1 cellular context compared by ENCODE assay signal in the genomic region with DNA sequence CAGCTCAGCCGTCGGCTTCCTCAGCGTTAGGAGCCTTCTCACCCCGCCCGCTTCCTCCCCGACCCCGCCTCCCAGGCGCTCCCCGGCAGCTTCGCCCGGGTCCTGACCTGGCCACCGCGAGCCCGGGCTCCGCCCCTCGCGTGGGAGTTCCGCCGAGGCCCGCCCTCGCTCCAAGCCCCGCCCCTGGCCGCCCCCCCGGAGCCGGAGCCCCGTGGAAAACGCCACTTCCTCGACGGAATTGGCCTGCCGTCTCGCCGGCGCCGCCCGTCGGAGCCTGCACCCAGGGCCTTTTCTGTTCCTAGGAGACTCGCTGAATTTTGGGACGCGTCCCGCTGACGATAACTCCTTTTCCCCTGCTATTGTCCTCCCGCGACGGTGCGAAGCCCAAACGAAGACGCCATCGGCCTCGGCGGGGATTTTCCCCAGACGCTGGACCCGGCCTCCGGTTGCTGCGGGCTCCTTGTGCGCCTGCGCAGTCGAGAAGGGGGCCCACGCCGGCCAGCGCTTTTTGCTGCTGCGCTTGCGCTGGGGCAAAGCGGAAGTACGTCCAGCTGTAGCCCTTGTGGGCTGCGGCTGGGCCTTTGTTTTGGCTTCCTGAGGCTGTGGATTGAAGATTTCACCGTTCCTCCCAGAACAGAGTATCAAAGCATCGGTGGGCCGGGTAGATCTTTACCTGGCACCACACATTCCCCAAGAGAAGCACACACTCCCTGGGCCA.
TF ChIP-seq lines count a peak whose summit lies in the region.

No MANE protein-coding gene starts in this region.

TF ChIP-seq in HepG2, 621 proteins besides CTCF, POLR2A, EP300 and RAD21 (continued from another document and continues in another):
- TF ChIP-seq ZBTB49 (CRISPR knock-in tag; IDR thresholded peaks at IDR 0.05; ENCODE audit: borderline replicate concordance) (no peak), ZKSCAN8 (CRISPR knock-in tag; IDR thresholded peaks at IDR 0.05; ENCODE audit: borderline replicate concordance) (no peak), ZNF121 (CRISPR knock-in tag; IDR thresholded peaks at IDR 0.05) (no peak), ZNF343 (CRISPR knock-in tag; IDR thresholded peaks at IDR 0.05) (peak; percentile 92), ZNF331 (CRISPR knock-in tag; IDR thresholded peaks at IDR 0.05) (peak; percentile 63), HNF4A (CRISPR knock-in tag; IDR thresholded peaks at IDR 0.05) (no peak), ARNT2 (CRISPR knock-in tag; IDR thresholded peaks at IDR 0.05; ENCODE audit: low read depth) (peak; percentile 80), ELF3 (CRISPR knock-in tag; IDR thresholded peaks at IDR 0.05) (peak; percentile 71), RARG (CRISPR knock-in tag; IDR thresholded peaks at IDR 0.05; ENCODE audit: low read depth) (0 out of 2 replicates have a peak, but pooled peaks have one; percentile 21), ZNF549 (CRISPR knock-in tag; IDR thresholded peaks at IDR 0.05) (no peak), ZNF460 (CRISPR knock-in tag; IDR thresholded peaks at IDR 0.05; ENCODE audit: borderline replicate concordance) (no peak), SOX6 (IDR thresholded peaks at IDR 0.05) (no peak), SOX6 (CRISPR knock-in tag; IDR thresholded peaks at IDR 0.05) (peak; percentile 60), IKZF4 (CRISPR knock-in tag; IDR thresholded peaks at IDR 0.05; ENCODE audit: borderline replicate concordance, low read depth, not compliant biosample characterization) (no peak), CBX5 (CRISPR knock-in tag; IDR thresholded peaks at IDR 0.05; ENCODE audit: borderline replicate concordance) (no peak), GTF3A (CRISPR knock-in tag; conservative IDR thresholded peaks at IDR 0.05) (no peak), ZNF605 (CRISPR knock-in tag; IDR thresholded peaks at IDR 0.05) (peak; percentile 85; the same call in 1 of the 2 replicates), ERF (CRISPR knock-in tag; IDR thresholded peaks at IDR 0.05) (peak; percentile 35; the same call in 1 of the 2 replicates), HIC2 (CRISPR knock-in tag; IDR thresholded peaks at IDR 0.05; ENCODE audit: low read depth) (no peak), ZNF598 (CRISPR knock-in tag; IDR thresholded peaks at IDR 0.05; ENCODE audit: borderline replicate concordance) (peak; percentile 19; the same call in 1 of the 2 replicates), IRX3 (CRISPR knock-in tag; IDR thresholded peaks at IDR 0.05; ENCODE audit: borderline replicate concordance, low read depth) (no peak), ZKSCAN5 (CRISPR knock-in tag; IDR thresholded peaks at IDR 0.05) (no peak), PLSCR1 (CRISPR knock-in tag; IDR thresholded peaks at IDR 0.05; ENCODE audit: borderline replicate concordance) (no peak), KDM6A (CRISPR knock-in tag; IDR thresholded peaks at IDR 0.05; ENCODE audit: low read depth) (no peak), ZKSCAN1 (IDR thresholded peaks at IDR 0.05; ENCODE audit: low read length) (no peak), UBTF (CRISPR knock-in tag; IDR thresholded peaks at IDR 0.05) (peak; percentile 39), ZNF792 (CRISPR knock-in tag; IDR thresholded peaks at IDR 0.05) (no peak; the same call in 1 of the 2 replicates), DR1 (CRISPR knock-in tag; IDR thresholded peaks at IDR 0.05) (peak; percentile 64; the same call in 1 of the 2 replicates), DZIP1 (CRISPR knock-in tag; IDR thresholded peaks at IDR 0.05) (no peak), CBFB (CRISPR knock-in tag; IDR thresholded peaks at IDR 0.05) (no peak), NFRKB (IDR thresholded peaks at IDR 0.05) (no peak), TOE1 (CRISPR knock-in tag; IDR thresholded peaks at IDR 0.05) (no peak), ZNF10 (CRISPR knock-in tag; IDR thresholded peaks at IDR 0.05; ENCODE audit: borderline replicate concordance, low read depth) (no peak)
- TF ChIP-seq, protein P1, sequence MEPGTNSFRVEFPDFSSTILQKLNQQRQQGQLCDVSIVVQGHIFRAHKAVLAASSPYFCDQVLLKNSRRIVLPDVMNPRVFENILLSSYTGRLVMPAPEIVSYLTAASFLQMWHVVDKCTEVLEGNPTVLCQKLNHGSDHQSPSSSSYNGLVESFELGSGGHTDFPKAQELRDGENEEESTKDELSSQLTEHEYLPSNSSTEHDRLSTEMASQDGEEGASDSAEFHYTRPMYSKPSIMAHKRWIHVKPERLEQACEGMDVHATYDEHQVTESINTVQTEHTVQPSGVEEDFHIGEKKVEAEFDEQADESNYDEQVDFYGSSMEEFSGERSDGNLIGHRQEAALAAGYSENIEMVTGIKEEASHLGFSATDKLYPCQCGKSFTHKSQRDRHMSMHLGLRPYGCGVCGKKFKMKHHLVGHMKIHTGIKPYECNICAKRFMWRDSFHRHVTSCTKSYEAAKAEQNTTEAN (CRISPR knock-in tag; conservative IDR thresholded peaks at IDR 0.05), result peak; percentile 73
- TF ChIP-seq, protein P2, sequence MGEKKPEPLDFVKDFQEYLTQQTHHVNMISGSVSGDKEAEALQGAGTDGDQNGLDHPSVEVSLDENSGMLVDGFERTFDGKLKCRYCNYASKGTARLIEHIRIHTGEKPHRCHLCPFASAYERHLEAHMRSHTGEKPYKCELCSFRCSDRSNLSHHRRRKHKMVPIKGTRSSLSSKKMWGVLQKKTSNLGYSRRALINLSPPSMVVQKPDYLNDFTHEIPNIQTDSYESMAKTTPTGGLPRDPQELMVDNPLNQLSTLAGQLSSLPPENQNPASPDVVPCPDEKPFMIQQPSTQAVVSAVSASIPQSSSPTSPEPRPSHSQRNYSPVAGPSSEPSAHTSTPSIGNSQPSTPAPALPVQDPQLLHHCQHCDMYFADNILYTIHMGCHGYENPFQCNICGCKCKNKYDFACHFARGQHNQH (CRISPR knock-in tag; IDR thresholded peaks at IDR 0.05), result no peak; the same call in none of the 2 replicates
- TF ChIP-seq, protein P3, sequence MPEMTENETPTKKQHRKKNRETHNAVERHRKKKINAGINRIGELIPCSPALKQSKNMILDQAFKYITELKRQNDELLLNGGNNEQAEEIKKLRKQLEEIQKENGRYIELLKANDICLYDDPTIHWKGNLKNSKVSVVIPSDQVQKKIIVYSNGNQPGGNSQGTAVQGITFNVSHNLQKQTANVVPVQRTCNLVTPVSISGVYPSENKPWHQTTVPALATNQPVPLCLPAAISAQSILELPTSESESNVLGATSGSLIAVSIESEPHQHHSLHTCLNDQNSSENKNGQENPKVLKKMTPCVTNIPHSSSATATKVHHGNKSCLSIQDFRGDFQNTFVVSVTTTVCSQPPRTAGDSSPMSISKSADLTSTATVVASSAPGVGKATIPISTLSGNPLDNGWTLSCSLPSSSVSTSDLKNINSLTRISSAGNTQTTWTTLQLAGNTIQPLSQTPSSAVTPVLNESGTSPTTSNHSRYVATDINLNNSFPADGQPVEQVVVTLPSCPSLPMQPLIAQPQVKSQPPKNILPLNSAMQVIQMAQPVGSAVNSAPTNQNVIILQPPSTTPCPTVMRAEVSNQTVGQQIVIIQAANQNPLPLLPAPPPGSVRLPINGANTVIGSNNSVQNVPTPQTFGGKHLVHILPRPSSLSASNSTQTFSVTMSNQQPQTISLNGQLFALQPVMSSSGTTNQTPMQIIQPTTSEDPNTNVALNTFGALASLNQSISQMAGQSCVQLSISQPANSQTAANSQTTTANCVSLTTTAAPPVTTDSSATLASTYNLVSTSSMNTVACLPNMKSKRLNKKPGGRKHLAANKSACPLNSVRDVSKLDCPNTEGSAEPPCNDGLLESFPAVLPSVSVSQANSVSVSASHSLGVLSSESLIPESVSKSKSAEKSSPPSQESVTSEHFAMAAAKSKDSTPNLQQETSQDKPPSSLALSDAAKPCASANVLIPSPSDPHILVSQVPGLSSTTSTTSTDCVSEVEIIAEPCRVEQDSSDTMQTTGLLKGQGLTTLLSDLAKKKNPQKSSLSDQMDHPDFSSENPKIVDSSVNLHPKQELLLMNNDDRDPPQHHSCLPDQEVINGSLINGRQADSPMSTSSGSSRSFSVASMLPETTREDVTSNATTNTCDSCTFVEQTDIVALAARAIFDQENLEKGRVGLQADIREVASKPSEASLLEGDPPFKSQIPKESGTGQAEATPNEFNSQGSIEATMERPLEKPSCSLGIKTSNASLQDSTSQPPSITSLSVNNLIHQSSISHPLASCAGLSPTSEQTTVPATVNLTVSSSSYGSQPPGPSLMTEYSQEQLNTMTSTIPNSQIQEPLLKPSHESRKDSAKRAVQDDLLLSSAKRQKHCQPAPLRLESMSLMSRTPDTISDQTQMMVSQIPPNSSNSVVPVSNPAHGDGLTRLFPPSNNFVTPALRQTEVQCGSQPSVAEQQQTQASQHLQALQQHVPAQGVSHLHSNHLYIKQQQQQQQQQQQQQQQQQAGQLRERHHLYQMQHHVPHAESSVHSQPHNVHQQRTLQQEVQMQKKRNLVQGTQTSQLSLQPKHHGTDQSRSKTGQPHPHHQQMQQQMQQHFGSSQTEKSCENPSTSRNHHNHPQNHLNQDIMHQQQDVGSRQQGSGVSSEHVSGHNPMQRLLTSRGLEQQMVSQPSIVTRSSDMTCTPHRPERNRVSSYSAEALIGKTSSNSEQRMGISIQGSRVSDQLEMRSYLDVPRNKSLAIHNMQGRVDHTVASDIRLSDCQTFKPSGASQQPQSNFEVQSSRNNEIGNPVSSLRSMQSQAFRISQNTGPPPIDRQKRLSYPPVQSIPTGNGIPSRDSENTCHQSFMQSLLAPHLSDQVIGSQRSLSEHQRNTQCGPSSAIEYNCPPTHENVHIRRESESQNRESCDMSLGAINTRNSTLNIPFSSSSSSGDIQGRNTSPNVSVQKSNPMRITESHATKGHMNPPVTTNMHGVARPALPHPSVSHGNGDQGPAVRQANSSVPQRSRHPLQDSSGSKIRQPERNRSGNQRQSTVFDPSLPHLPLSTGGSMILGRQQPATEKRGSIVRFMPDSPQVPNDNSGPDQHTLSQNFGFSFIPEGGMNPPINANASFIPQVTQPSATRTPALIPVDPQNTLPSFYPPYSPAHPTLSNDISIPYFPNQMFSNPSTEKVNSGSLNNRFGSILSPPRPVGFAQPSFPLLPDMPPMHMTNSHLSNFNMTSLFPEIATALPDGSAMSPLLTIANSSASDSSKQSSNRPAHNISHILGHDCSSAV (CRISPR knock-in tag; IDR thresholded peaks at IDR 0.05; ENCODE audit: borderline replicate concordance), result no peak
